Comparison of ENCODE assay signal across 8 cellular contexts in genomic region chr3:177345973-177346503, GRCh38.
DNase-seq lines count a peak whose midpoint lies in the region; FAIRE-seq and TF ChIP-seq lines count a peak whose summit lies in the region.

No MANE protein-coding gene starts in this region.

- peaks cover 75% of the 10 kb centered on the region for H3K4me1 Mint-ChIP-seq in activated T-cell treated with anti-CD3 and anti-CD28 coated beads, Interleukin-2, amount 50 U/mL, for 24 hours (ENCODE audit: low read depth)

- TF ChIP-seq POLR2A in endothelial cell of umbilical vein (IDR thresholded peaks at IDR 0.05; ENCODE audit: low read depth, low read length) = no peak
- no peak for TF ChIP-seq POLR2A in testis (IDR thresholded peaks at IDR 0.05)

- H3F3A ChIP-seq in Loucy (ENCODE audit: low read depth) = peaks cover 5% of the 10 kb centered on the region; the same call in 1 of the 2 replicates

- POLR2A ChIA-PET in endothelial cell of umbilical vein (lab: Charles Lee) = interaction anchor here (1.0 to 1.2 kb wide), 3 partner anchors 11 to 14 kb away, joined by 4 to 5 read pairs (median 4); no protein-coding TSS in a partner anchor

- no peak for TF ChIP-seq CTCF in Loucy (conservative IDR thresholded peaks at IDR 0.05; ENCODE audit: low read length)
- no peak for TF ChIP-seq CTCF in endothelial cell of umbilical vein (IDR thresholded peaks at IDR 0.05; ENCODE audit: extremely low read depth in 1 of 2, insufficient read depth in 1 of 2, low read depth in 1 of 2, low read length in 2 of 2)
- no peak for TF ChIP-seq CTCF in testis (IDR thresholded peaks at IDR 0.05)

- peaks cover 3% of the 10 kb centered on the region for H3K36me3 Mint-ChIP-seq in activated T-cell treated with anti-CD3 and anti-CD28 coated beads, Interleukin-2, amount 50 U/mL, for 24 hours (ENCODE audit: low read depth)

- H3K4me2 ChIP-seq in Loucy (ENCODE audit: low read depth, low read length, poor library complexity, severe bottlenecking) = peak overlapping the region; percentile 64
- peak overlapping the region; percentile 36 for H3K4me2 ChIP-seq in endothelial cell of umbilical vein (ENCODE audit: insufficient read depth, low read length)

- H3K4me3 Mint-ChIP-seq in activated T-cell treated with anti-CD3 and anti-CD28 coated beads, Interleukin-2, amount 50 U/mL, for 24 hours = peak overlapping the region; percentile 44

- H3K9me3 ChIP-seq in Loucy (ENCODE audit: insufficient read depth, low read depth, low read length) (no peaks in the 10 kb centered on the region), endothelial cell of umbilical vein (replicated peaks; ENCODE audit: control insufficient read depth, insufficient read depth, low read length) (no peaks in the 10 kb centered on the region), testis (no peaks in the 10 kb centered on the region)

- no peak for FAIRE-seq in endothelial cell of umbilical vein (lab: Jason Lieb, UNC)

- H2AFZ ChIP-seq in Loucy (ENCODE audit: low read length) = no peak overlapping the region; the same call in 1 of the 2 replicates
- H2AFZ ChIP-seq in endothelial cell of umbilical vein (ENCODE audit: low read depth, low read length) = no peak overlapping the region

- H4K20me1 ChIP-seq in Loucy (ENCODE audit: insufficient read depth, low read length, poor library complexity, severe bottlenecking) (no peaks in the 10 kb centered on the region), endothelial cell of umbilical vein (replicated peaks; ENCODE audit: control insufficient read depth, extremely low read depth, insufficient read depth, low read length) (no peaks in the 10 kb centered on the region)

- intact Hi-C loops in endothelial cell of umbilical vein (cut with micrococcal nuclease) = loop anchor here (1.0 to 2.0 kb wide), 6 partner anchors 11 to 824 kb away; partner anchors contain the start of gene TBL1XR1
- intact Hi-C loops in testis (cut with DNase I; ENCODE audit: low total_unique reads) = no loop called here

- H3K4me1 ChIP-seq in Loucy (ENCODE audit: insufficient read depth, low read length, poor library complexity, severe bottlenecking) (peaks cover 79% of the 10 kb centered on the region), endothelial cell of umbilical vein (ENCODE audit: control insufficient read depth, extremely low read depth, insufficient read depth, low read length) (peaks cover 38% of the 10 kb centered on the region), testis (peaks cover 19% of the 10 kb centered on the region)

- H3K36me3 ChIP-seq in Loucy (ENCODE audit: insufficient read depth, low read length) (no peaks in the 10 kb centered on the region), endothelial cell of umbilical vein (ENCODE audit: control insufficient read depth in 2 of 2, extremely low read depth in 1 of 2, insufficient read depth in 2 of 2, low read length in 2 of 2) (no peaks in the 10 kb centered on the region), testis (ENCODE audit: low read depth, missing control alignments) (no peaks in the 10 kb centered on the region)

- no TSS peak for BruUV-seq in endothelial cell of umbilical vein (replicated peaks; lab: Mats Ljungman, UMichigan)

- H3K27me3 ChIP-seq in Loucy (ENCODE audit: insufficient read depth, low read length, poor library complexity, severe bottlenecking) (no peaks in the 10 kb centered on the region), endothelial cell of umbilical vein (ENCODE audit: control insufficient read depth in 2 of 2, insufficient read depth in 2 of 2, low read length in 2 of 2) (no peaks in the 10 kb centered on the region), testis (no peaks in the 10 kb centered on the region)

- no peaks in the 10 kb centered on the region for H3K9me3 Mint-ChIP-seq in activated T-cell treated with anti-CD3 and anti-CD28 coated beads, Interleukin-2, amount 50 U/mL, for 24 hours

- peak overlapping the region; percentile 24 for H3K4me3 ChIP-seq in Loucy (ENCODE audit: low read length, poor library complexity, severe bottlenecking)
- no peak overlapping the region for H3K4me3 ChIP-seq in endothelial cell of umbilical vein (replicated peaks in 1 of 3; ENCODE audit: insufficient read depth in 1 of 3, low read depth in 1 of 3, low read length in 3 of 3)
- H3K4me3 ChIP-seq in testis = no peak overlapping the region

- no peaks in the 10 kb centered on the region for H3K9me2 ChIP-seq in Loucy (replicated peaks; ENCODE audit: low read depth, low read length)

- CTCF ChIA-PET in endothelial cell of umbilical vein (lab: Charles Lee) = interaction anchor here (0.8 to 1.5 kb wide), 4 partner anchors 8 to 739 kb away, joined by 3 to 24 read pairs (median 4); no protein-coding TSS in a partner anchor

- H3K27ac Mint-ChIP-seq in activated T-cell treated with anti-CD3 and anti-CD28 coated beads, Interleukin-2, amount 50 U/mL, for 24 hours = peak overlapping the region; percentile 97

- no peaks in the 10 kb centered on the region for H3K9me1 ChIP-seq in endothelial cell of umbilical vein (replicated peaks; ENCODE audit: control insufficient read depth, extremely low read depth, insufficient read depth, low read length)

- H3K27me3 Mint-ChIP-seq in activated T-cell treated with anti-CD3 and anti-CD28 coated beads, Interleukin-2, amount 50 U/mL, for 24 hours = no peaks in the 10 kb centered on the region

- DNase-seq in activated T-cell treated with anti-CD3 and anti-CD28 coated beads, Interleukin-2, amount 50 U/mL, for 24 hours = no peak
- no peak for DNase-seq in activated T-cell treated with anti-CD3 and anti-CD28 coated beads, Interleukin-2, amount 50 U/mL, for 48 hours
- DNase-seq in endothelial cell of umbilical vein (ENCODE audit: low read depth, low spot score) = no peak
- DNase-seq in testis = no peak
- no peak for DNase-seq in midbrain (lab: John Stamatoyannopoulos, UW)
- DNase-seq in CD1c-positive myeloid dendritic cell (ENCODE audit: extremely low spot score) = no peak
- no peak for DNase-seq in D341Med (ENCODE audit: low spot score)

- H3K79me2 ChIP-seq in Loucy (ENCODE audit: insufficient read depth, low read length) (no peaks in the 10 kb centered on the region), endothelial cell of umbilical vein (ENCODE audit: control insufficient read depth, insufficient read depth, low read length) (no peaks in the 10 kb centered on the region)

- peak overlapping the region; percentile 99 for H3K27ac ChIP-seq in endothelial cell of umbilical vein (ENCODE audit: insufficient read depth, low read depth, low read length)
- peak overlapping the region; percentile 78 to 91 for H3K27ac ChIP-seq in testis

- H3K9ac ChIP-seq in Loucy (ENCODE audit: low read depth, low read length, poor library complexity, severe bottlenecking) (peak overlapping the region; percentile 53), endothelial cell of umbilical vein (replicated peaks; ENCODE audit: extremely low read depth, insufficient read depth, low read length) (peak overlapping the region; percentile 7)

- dilution Hi-C loops in endothelial cell of umbilical vein (cut with MboI; ENCODE audit: extremely low pct_ligation_motif_present, low sequenced_read_pairs) = no loop called here

TF ChIP-seq in endothelial cell of umbilical vein, 7 proteins besides CTCF, POLR2A, EP300 and RAD21:
- TF ChIP-seq EZH2 (IDR thresholded peaks at IDR 0.05; ENCODE audit: borderline replicate concordance, low read depth, low read length, severe bottlenecking) = no peak
- TF ChIP-seq MYC (IDR thresholded peaks at IDR 0.05; ENCODE audit: low read depth, low read length) = no peak
- TF ChIP-seq POLR2AphosphoS5 (IDR thresholded peaks at IDR 0.05; ENCODE audit: insufficient read depth, low read depth, low read length) = no peak
- TF ChIP-seq GATA2 (IDR thresholded peaks at IDR 0.05; ENCODE audit: insufficient read depth, insufficient read length, low read depth, low read length) = no peak
- no peak for TF ChIP-seq JUN (IDR thresholded peaks at IDR 0.05; ENCODE audit: borderline replicate concordance, insufficient read depth, insufficient read length, low read depth)
